23 cellular contexts compared by ENCODE assay signal in genomic region chr20:4893709-4894108, GRCh38.
DNase-seq lines count a peak whose midpoint lies in the region; ATAC-seq and TF ChIP-seq lines count a peak whose summit lies in the region.
"Had no signal": no experiment of that assay in that cellular context is flagged by ENCODE, and none has a peak within 500 bp of the region (broad histone marks: within the 10 kb centered on the region; RNA-seq: fewer than 3 reads in every experiment).

No MANE protein-coding gene starts in this region.

- no peak for ATAC-seq in stimulated activated effector memory CD8-positive, alpha-beta T cell treated with anti-CD3 and anti-CD28 coated beads, Interleukin-12 subunit alpha, Interleukin-12 subunit beta, amount 100 ng/mL, for 72 hours
- ATAC-seq in GM19452 (IDR thresholded peaks at IDR 0.05; ENCODE audit: unreplicated experiment) (no peak), HG02798 (IDR thresholded peaks at IDR 0.05; ENCODE audit: poor library complexity, unreplicated experiment) (no peak)
- ATAC-seq: Panc1 had no signal

- H3K27ac ChIP-seq in BLaER1 treated with 17β-estradiol and CSF1 and Interleukin-3, amounts not matched to agents 10 nM and 100 nM = peak overlapping the region in 7 of 11 experiments; percentile 6 to 52 (median 30); a peak in 10 of 22 replicates
- H3K27ac ChIP-seq in dorsolateral prefrontal cortex = peak overlapping the region in 38 of 59 donors; percentile 5 to 93 (median 52)
- no peak overlapping the region for H3K27ac ChIP-seq in smooth muscle cell (ENCODE audit: low read depth)
- H3K27ac ChIP-seq: GM23248, SJSA1 had no signal

- intact Hi-C loops in dorsolateral prefrontal cortex (cut with DNase I) = no loop called here

- no peaks in the 10 kb centered on the region for H3F3A ChIP-seq in smooth muscle cell (ENCODE audit: low read depth)

- H2AFZ ChIP-seq in smooth muscle cell (ENCODE audit: low read depth) = no peak overlapping the region
- H2AFZ ChIP-seq: GM23248 had no signal

- H3K4me2 ChIP-seq in BLaER1 treated with 17β-estradiol and CSF1 and Interleukin-3, amounts not matched to agents 10 nM and 100 nM = peak overlapping the region; percentile 77 to 92 (median 85)
- no peak overlapping the region for H3K4me2 ChIP-seq in smooth muscle cell

- H3K4me1 Mint-ChIP-seq in IgD-negative memory B cell = peaks cover 14 to 22% (median 19%) of the 10 kb centered on the region in 3 donors
- peaks cover 40% of the 10 kb centered on the region for H3K4me1 Mint-ChIP-seq in stimulated activated effector memory CD8-positive, alpha-beta T cell treated with anti-CD3 and anti-CD28 coated beads, Interleukin-12 subunit alpha, Interleukin-12 subunit beta, amount 100 ng/mL, for 72 hours

- no peaks in the 10 kb centered on the region for H3K79me2 ChIP-seq in smooth muscle cell (ENCODE audit: low read depth)

- H3K9me3 ChIP-seq in BLaER1 treated with 17β-estradiol and CSF1 and Interleukin-3, amounts not matched to agents 10 nM and 100 nM (replicated peaks in 1 of 11) = no peaks in the 10 kb centered on the region
- H3K9me3 ChIP-seq in smooth muscle cell (replicated peaks; ENCODE audit: low read depth) = no peaks in the 10 kb centered on the region
- H3K9me3 ChIP-seq: SJSA1 had no signal

- H3K36me3 Mint-ChIP-seq in IgD-negative memory B cell = peaks cover 7% of the 10 kb centered on the region
- peaks cover 12% of the 10 kb centered on the region for H3K36me3 Mint-ChIP-seq in stimulated activated effector memory CD8-positive, alpha-beta T cell treated with anti-CD3 and anti-CD28 coated beads, Interleukin-12 subunit alpha, Interleukin-12 subunit beta, amount 100 ng/mL, for 72 hours

- peak overlapping the region in 4 of 11 experiments; percentile 3 to 50 (median 28); a peak in 3 of 22 replicates for H3K9ac ChIP-seq in BLaER1 treated with 17β-estradiol and CSF1 and Interleukin-3, amounts not matched to agents 10 nM and 100 nM
- H3K9ac ChIP-seq in smooth muscle cell (ENCODE audit: low read depth) = no peak overlapping the region
- H3K9ac ChIP-seq: GM23248 had no signal

- peaks cover 54 to 58% (median 55%) of the 10 kb centered on the region in 10 experiments for H3K4me1 ChIP-seq in BLaER1 treated with 17β-estradiol and CSF1 and Interleukin-3, amounts not matched to agents 10 nM and 100 nM
- no peaks in the 10 kb centered on the region for H3K4me1 ChIP-seq in smooth muscle cell (ENCODE audit: low read depth)
- H3K4me1 ChIP-seq: SJSA1 had no signal

- H4K20me1 ChIP-seq in BLaER1 treated with 17β-estradiol and CSF1 and Interleukin-3, amounts not matched to agents 10 nM and 100 nM = peaks cover 38 to 70% (median 51%) of the 10 kb centered on the region in 11 experiments; a peak in 20 of 22 replicates
- no peaks in the 10 kb centered on the region for H4K20me1 ChIP-seq in smooth muscle cell (ENCODE audit: low read depth)

- H3K9me3 Mint-ChIP-seq in IgD-negative memory B cell = no peaks in the 10 kb centered on the region
- H3K9me3 Mint-ChIP-seq in stimulated activated effector memory CD8-positive, alpha-beta T cell treated with anti-CD3 and anti-CD28 coated beads, Interleukin-12 subunit alpha, Interleukin-12 subunit beta, amount 100 ng/mL, for 72 hours = no peaks in the 10 kb centered on the region
- H3K9me3 Mint-ChIP-seq: CD4-positive, CD25-positive, alpha-beta regulatory T cell had no signal

- no peak overlapping the region for H3K4me3 ChIP-seq in BLaER1 treated with 17β-estradiol and CSF1 and Interleukin-3, amounts not matched to agents 10 nM and 100 nM
- H3K4me3 ChIP-seq in dorsolateral prefrontal cortex (no peak overlapping the region), smooth muscle cell (no peak overlapping the region)
- H3K4me3 ChIP-seq: GM23248, SJSA1 had no signal

- H3K27ac Mint-ChIP-seq in IgD-negative memory B cell = peak overlapping the region in 2 of 3 donors; percentile 43 to 72
- peak overlapping the region; percentile 86 for H3K27ac Mint-ChIP-seq in stimulated activated effector memory CD8-positive, alpha-beta T cell treated with anti-CD3 and anti-CD28 coated beads, Interleukin-12 subunit alpha, Interleukin-12 subunit beta, amount 100 ng/mL, for 72 hours

- DNase-seq in dorsolateral prefrontal cortex (no peak), smooth muscle cell (lab: John Stamatoyannopoulos, UW; ENCODE audit: unreplicated experiment) (no peak)
- no peak for DNase-seq in stimulated activated effector memory CD8-positive, alpha-beta T cell treated with anti-CD3 and anti-CD28 coated beads, Interleukin-12 subunit alpha, Interleukin-12 subunit beta, amount 100 ng/mL, for 72 hours (ENCODE audit: low spot score in 2 of 2)
- DNase-seq: ACHN; CD4-positive, CD25-positive, alpha-beta regulatory T cell; COR-L47; DMS 273 treated with DMSO at 0.1 percent for 48 hours; GDM1; GM23248; HCEC 1CT; IMR-90; Kasumi-1; NCI-H1105; NCI-H2081; NCI-H2171 treated with DMSO at 0.1 percent for 48 hours; NCI-H446 treated with DMSO at 0.1 percent for 48 hours; NCI-H69 had no signal

- no peak for TF ChIP-seq CTCF in dorsolateral prefrontal cortex (IDR thresholded peaks at IDR 0.05 in 54 of 56, conservative IDR thresholded peaks at IDR 0.05 in 2 of 56; ENCODE audit: low read depth in 1 of 56, partially characterized antibody in 56 of 56)
- no peak for TF ChIP-seq CTCF in smooth muscle cell (IDR thresholded peaks at IDR 0.05; ENCODE audit: borderline replicate concordance, insufficient read depth, poor library complexity, severe bottlenecking)

- WGBS in smooth muscle cell (ENCODE audit: low lambda C conversion rate) = 96% methylated on average over 7 of the region's 7 CpGs

- H3K36me3 ChIP-seq in BLaER1 treated with 17β-estradiol and CSF1 and Interleukin-3, amounts not matched to agents 10 nM and 100 nM = peaks cover 28 to 68% (median 55%) of the 10 kb centered on the region in 11 experiments
- no peaks in the 10 kb centered on the region for H3K36me3 ChIP-seq in smooth muscle cell (ENCODE audit: low read depth)
- H3K36me3 ChIP-seq: SJSA1 had no signal

- no peaks in the 10 kb centered on the region for H3K27me3 Mint-ChIP-seq in IgD-negative memory B cell
- H3K27me3 Mint-ChIP-seq: CD4-positive, CD25-positive, alpha-beta regulatory T cell had no signal

- H3K27me3 ChIP-seq in BLaER1 treated with 17β-estradiol and CSF1 and Interleukin-3, amounts not matched to agents 10 nM and 100 nM = no peaks in the 10 kb centered on the region
- H3K27me3 ChIP-seq in dorsolateral prefrontal cortex = no peaks in the 10 kb centered on the region
- no peaks in the 10 kb centered on the region for H3K27me3 ChIP-seq in smooth muscle cell (ENCODE audit: low read depth)
- H3K27me3 ChIP-seq: SJSA1 had no signal

- H3K4me3 Mint-ChIP-seq in IgD-negative memory B cell = peak overlapping the region in 2 of 4 donors; percentile 17 to 48
- H3K4me3 Mint-ChIP-seq in stimulated activated effector memory CD8-positive, alpha-beta T cell treated with anti-CD3 and anti-CD28 coated beads, Interleukin-12 subunit alpha, Interleukin-12 subunit beta, amount 100 ng/mL, for 72 hours = no peak overlapping the region
